Comparison of ENCODE assay signal across 19 cellular contexts in the genomic region with DNA sequence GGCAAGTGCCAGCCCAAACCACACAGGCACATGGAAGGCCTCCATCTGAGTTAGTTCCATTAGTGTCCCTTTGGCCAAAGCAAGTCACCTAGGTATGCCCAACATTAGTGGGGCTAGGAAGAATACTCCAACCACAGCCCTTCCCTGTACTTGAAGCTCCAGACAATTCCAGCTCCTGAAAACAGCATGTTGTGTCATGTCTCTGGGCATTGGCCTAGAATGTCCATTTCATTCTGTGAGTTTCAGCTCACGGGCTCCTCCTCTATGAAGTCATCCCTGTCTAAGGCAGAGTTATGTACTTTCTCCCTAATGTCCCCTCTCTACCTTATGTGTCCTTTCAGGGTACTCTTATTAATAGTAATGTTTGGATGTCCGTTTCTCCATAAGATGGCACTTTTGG.
"Had no signal": no experiment of that assay in that cellular context is flagged by ENCODE, and none has a peak within 500 bp of the region (broad histone marks: within the 10 kb centered on the region; RNA-seq: fewer than 3 reads in every experiment).

No MANE protein-coding gene starts in this region.

- H3K36me3 ChIP-seq: left ventricle myocardium inferior, ovary, right atrium auricular region, right lobe of liver, tibial nerve, uterus had no signal

- H3K4me1 ChIP-seq: left ventricle myocardium inferior, right atrium auricular region, right lobe of liver, tibial nerve, uterus had no signal

- H3K27me3 ChIP-seq: ovary, right atrium auricular region, right lobe of liver, tibial nerve, uterus had no signal

- H3K9me3 ChIP-seq: left ventricle myocardium inferior, mucosa of descending colon, ovary, right atrium auricular region, right lobe of liver, tibial nerve, uterus had no signal

- H3K4me3 ChIP-seq: left ventricle myocardium inferior, lung, mucosa of descending colon, ovary, right atrium auricular region, right lobe of liver, skin epidermis, tibial nerve, uterus had no signal

- DNase-seq: hippocampal formation; immature natural killer cell; left ventricle myocardium inferior; midbrain; mucosa of descending colon; naive thymus-derived CD4-positive, alpha-beta T cell; ovary; right lobe of liver; stimulated activated CD4-positive, alpha-beta T cell treated with anti-CD3 and anti-CD28 coated beads, Interleukin-4, amount 100 ng/mL, for 24 hours; stimulated activated naive CD4-positive, alpha-beta T cell; stimulated activated naive CD8-positive, alpha-beta T cell treated with anti-CD3 and anti-CD28 coated beads, Interleukin-15, amount 100 ng/mL, for 72 hours; substantia nigra; uterus had no signal

- ATAC-seq: mucosa of descending colon; naive thymus-derived CD4-positive, alpha-beta T cell; natural killer cell treated with Interleukin-12 subunit alpha and Interleukin-12 subunit beta and Interleukin-15 and Interleukin-18, amount 100 ng/mL, for 72 hours; right lobe of liver; stimulated activated effector memory CD8-positive, alpha-beta T cell treated with anti-CD3 and anti-CD28 coated beads, Interleukin-12 subunit alpha, Interleukin-12 subunit beta, amount 100 ng/mL, for 72 hours; stimulated activated naive CD8-positive, alpha-beta T cell treated with anti-CD3 and anti-CD28 coated beads, Interleukin-15, amount 100 ng/mL, for 72 hours had no signal

- H3K27ac ChIP-seq: left ventricle myocardium inferior, ovary, right atrium auricular region, right lobe of liver, skin epidermis, tibial nerve, uterus had no signal
